ENCODE assay signal across 12 cellular contexts in genomic region chr7:112079671-112080070, GRCh38.
DNase-seq lines count a peak whose midpoint lies in the region; ATAC-seq, FAIRE-seq and TF ChIP-seq lines count a peak whose summit lies in the region.
"Had no signal": no experiment of that assay in that cellular context is flagged by ENCODE, and none has a peak within 500 bp of the region (broad histone marks: within the 10 kb centered on the region; RNA-seq: fewer than 3 reads in every experiment).

No MANE protein-coding gene starts in this region.

- H3K9ac ChIP-seq in GM23248 (0 out of 2 replicates have a peak overlapping the region, but pooled peaks have one; percentile 2), skeletal muscle satellite cell (ENCODE audit: low read depth, low read length) (peak overlapping the region; percentile 63), kidney (ENCODE audit: low read length in 2 of 2) (no peak overlapping the region)

- H3K4me2 ChIP-seq in GM23248 (ENCODE audit: unreplicated experiment) (peak overlapping the region; percentile 65), skeletal muscle satellite cell (ENCODE audit: low read length) (peak overlapping the region; percentile 58)

- H3K27me3 ChIP-seq in GM23248 (replicated peaks; ENCODE audit: insufficient read depth): no peaks in the 10 kb centered on the region
- no peaks in the 10 kb centered on the region for H3K27me3 ChIP-seq in skeletal muscle satellite cell (ENCODE audit: control insufficient read depth, insufficient read depth, low read length)
- H3K27me3 ChIP-seq in body of pancreas: no peaks in the 10 kb centered on the region
- H3K27me3 ChIP-seq: SJSA1, tibial artery had no signal

- H4K20me1 ChIP-seq in GM23248 (ENCODE audit: insufficient read depth): no peaks in the 10 kb centered on the region

- H3K9me2 ChIP-seq in GM23248 (ENCODE audit: insufficient read depth): no peaks in the 10 kb centered on the region

- no peak for FAIRE-seq in kidney (lab: Jason Lieb, UNC)

- in situ Hi-C loops in GM23248 (cut with MboI): no loop called here

- H3K4me1 ChIP-seq in GM23248 (ENCODE audit: insufficient read depth) (peaks cover 17% of the 10 kb centered on the region), skeletal muscle satellite cell (ENCODE audit: control insufficient read depth, insufficient read depth, low read length) (peaks cover 30% of the 10 kb centered on the region), body of pancreas (peaks cover 11% of the 10 kb centered on the region), kidney (ENCODE audit: control insufficient read depth in 1 of 2, insufficient read depth in 1 of 2, low read depth in 1 of 2, low read length in 2 of 2) (peaks cover 0 to 6% of the 10 kb centered on the region in 2 donors)

- TF ChIP-seq POLR2A in body of pancreas (IDR thresholded peaks at IDR 0.05): no peak

- H2AFZ ChIP-seq in GM23248: peak overlapping the region; percentile 27; the same call in 1 of the 2 replicates

- ATAC-seq in body of pancreas (no peak), HG03045 (IDR thresholded peaks at IDR 0.05; ENCODE audit: unreplicated experiment) (no peak)

- H3K9me3 ChIP-seq in GM23248 (ENCODE audit: low read depth) (no peaks in the 10 kb centered on the region), skeletal muscle satellite cell (replicated peaks; ENCODE audit: low read length) (no peaks in the 10 kb centered on the region), body of pancreas (peaks cover 0 to 2% (median 0%) of the 10 kb centered on the region in 3 donors), kidney (ENCODE audit: control insufficient read depth in 1 of 2, low read length in 2 of 2) (no peaks in the 10 kb centered on the region)
- H3K9me3 ChIP-seq: SJSA1, tibial artery had no signal

- H3K79me2 ChIP-seq in GM23248 (ENCODE audit: insufficient read depth): no peaks in the 10 kb centered on the region

- H3K27ac ChIP-seq in GM23248: peak overlapping the region; percentile 62
- peak overlapping the region; percentile 75 for H3K27ac ChIP-seq in epithelial cell of prostate
- H3K27ac ChIP-seq in body of pancreas: peak overlapping the region in 1 of 4 donors; percentile 74
- H3K27ac ChIP-seq in kidney (ENCODE audit: low read depth in 2 of 2, low read length in 2 of 2): no peak overlapping the region
- H3K27ac ChIP-seq: tibial artery had no signal

- peak; percentile 30 for DNase-seq in GM23248
- DNase-seq in OCI-M1 (lab: John Stamatoyannopoulos, UW): peak; percentile 7
- DNase-seq in epithelial cell of prostate (ENCODE audit: low read depth, low spot score): no peak
- no peak for DNase-seq in HuH-7 (ENCODE audit: low spot score)
- DNase-seq in body of pancreas: no peak
- no peak for DNase-seq in kidney
- DNase-seq: activated CD4-positive, alpha-beta T cell treated with anti-CD3 and anti-CD28 coated beads for 4 hours had no signal

- H3K36me3 ChIP-seq in GM23248 (ENCODE audit: low read depth) (no peaks in the 10 kb centered on the region), skeletal muscle satellite cell (ENCODE audit: insufficient read depth, low read length) (no peaks in the 10 kb centered on the region), body of pancreas (replicated peaks in 1 of 2; ENCODE audit: insufficient read depth in 1 of 2, low read depth in 2 of 2) (no peaks in the 10 kb centered on the region), kidney (ENCODE audit: control insufficient read depth in 1 of 2, insufficient read depth in 2 of 2, low read length in 2 of 2) (no peaks in the 10 kb centered on the region)
- H3K36me3 ChIP-seq: SJSA1, tibial artery had no signal

- peaks cover 13% of the 10 kb centered on the region; the same call in 1 of the 2 replicates for H3F3A ChIP-seq in GM23248 (ENCODE audit: insufficient read depth)

- intact Hi-C loops in body of pancreas (cut with DNase I) (no loop called here), kidney (cut with DNase I) (no loop called here)

- no peak overlapping the region for H3K4me3 ChIP-seq in GM23248
- no peak overlapping the region for H3K4me3 ChIP-seq in skeletal muscle satellite cell (ENCODE audit: low read length)
- no peak overlapping the region for H3K4me3 ChIP-seq in body of pancreas
- H3K4me3 ChIP-seq in kidney (ENCODE audit: low read length in 2 of 2): no peak overlapping the region
- H3K4me3 ChIP-seq: SJSA1, skin epidermis, tibial artery had no signal

- TF ChIP-seq CTCF in body of pancreas (IDR thresholded peaks at IDR 0.05) (no peak), kidney (IDR thresholded peaks at IDR 0.05; ENCODE audit: borderline replicate concordance, extremely low read depth, insufficient read depth) (no peak)

Comparison
In these comparisons a context has a peak if more than half of its experiments do, and no peak if none do; other contexts are left out.
1. DNase-seq: peak in GM23248 (single experiment) and OCI-M1 (single experiment); none in epithelial cell of prostate (single experiment), HuH-7 (single experiment), body of pancreas (0 of 4) and kidney (single experiment).
2. H3K27ac ChIP-seq: peak in GM23248 (single experiment) and epithelial cell of prostate (single experiment); none in kidney (0 of 2).
3. H3K9ac ChIP-seq: peak in GM23248 (single experiment) and skeletal muscle satellite cell (single experiment); none in kidney (0 of 2).